Comparison of ENCODE assay signal across 14 cellular contexts in the genomic region with DNA sequence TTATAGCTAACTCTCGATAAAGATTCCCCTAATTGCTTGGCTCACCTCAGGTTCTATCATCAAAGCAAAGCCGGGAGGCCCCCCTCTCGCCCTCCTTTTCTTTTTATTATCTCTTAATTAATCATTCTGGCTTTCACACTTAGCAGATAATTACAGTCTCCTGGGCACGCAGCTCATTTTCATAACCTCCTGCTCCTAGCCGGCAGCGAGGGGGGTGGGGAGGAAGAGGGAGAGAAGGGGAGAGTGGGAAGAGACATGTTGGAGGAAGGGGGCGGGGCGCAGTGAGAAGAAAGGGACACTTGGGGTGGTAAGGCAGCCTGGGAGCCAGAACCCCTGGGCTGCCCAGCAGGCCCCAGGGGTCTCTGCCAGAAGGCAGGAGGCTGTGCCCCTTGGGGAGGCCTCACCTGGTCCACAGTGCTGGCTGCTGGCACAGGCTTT. TPM values are rescaled to one million over a fixed set of nuclear protein-coding genes. Genes with fewer than 3 reads are reported as not detected.
DNase-seq lines count a peak whose midpoint lies in the region; ATAC-seq and TF ChIP-seq lines count a peak whose summit lies in the region.
"Had no signal": no experiment of that assay in that cellular context is flagged by ENCODE, and none has a peak within 500 bp of the region (broad histone marks: within the 10 kb centered on the region; RNA-seq: fewer than 3 reads in every experiment).

No MANE protein-coding gene starts in this region.

- H3K36me3 ChIP-seq in H7 (replicated peaks; ENCODE audit: control insufficient read depth, insufficient read depth, low read length): no peaks in the 10 kb centered on the region
- H3K36me3 ChIP-seq in ascending aorta: no peaks in the 10 kb centered on the region
- no peaks in the 10 kb centered on the region for H3K36me3 ChIP-seq in smooth muscle cell (ENCODE audit: low read depth)

- H3K9ac ChIP-seq in smooth muscle cell (ENCODE audit: low read depth): no peak overlapping the region

- H3F3A ChIP-seq in smooth muscle cell (ENCODE audit: low read depth): peaks cover 30% of the 10 kb centered on the region

- H3K4me3 ChIP-seq in H7 (ENCODE audit: insufficient read depth, low read depth, low read length) (no peak overlapping the region), ascending aorta (peak overlapping the region in 1 of 2 donors; percentile 34), smooth muscle cell (no peak overlapping the region)
- H3K4me3 ChIP-seq: MG63 had no signal

- no peak overlapping the region for H2AFZ ChIP-seq in smooth muscle cell (ENCODE audit: low read depth)

- peaks cover 67 to 91% of the 10 kb centered on the region in 2 donors for H3K4me1 ChIP-seq in ascending aorta
- H3K4me1 ChIP-seq in smooth muscle cell (ENCODE audit: low read depth): peaks cover 82% of the 10 kb centered on the region

- peaks cover 69% of the 10 kb centered on the region for H3K79me2 ChIP-seq in smooth muscle cell (ENCODE audit: low read depth)

- H3K27ac Mint-ChIP-seq in activated CD4-positive, alpha-beta T cell treated with anti-CD3 and anti-CD28 coated beads, Interleukin-2, amount 10 ng/mL, durations not matched to agents 7 days and 5 days: no peak overlapping the region
- H3K27ac Mint-ChIP-seq: CD4-positive, alpha-beta T cell had no signal

- no peak for ATAC-seq in HG03039 (IDR thresholded peaks at IDR 0.05; ENCODE audit: unreplicated experiment)
- ATAC-seq: left colon had no signal

- no peaks in the 10 kb centered on the region for H3K27me3 Mint-ChIP-seq in activated CD4-positive, alpha-beta T cell treated with anti-CD3 and anti-CD28 coated beads, Interleukin-2, amount 10 ng/mL, durations not matched to agents 7 days and 5 days

- H3K36me3 Mint-ChIP-seq in activated CD4-positive, alpha-beta T cell treated with anti-CD3 and anti-CD28 coated beads, Interleukin-2, amount 10 ng/mL, durations not matched to agents 7 days and 5 days (ENCODE audit: low read depth): no peaks in the 10 kb centered on the region

- H3K4me3 Mint-ChIP-seq in activated CD4-positive, alpha-beta T cell treated with anti-CD3 and anti-CD28 coated beads, Interleukin-2, amount 10 ng/mL, durations not matched to agents 7 days and 5 days: no peak overlapping the region
- H3K4me3 Mint-ChIP-seq: CD4-positive, alpha-beta T cell had no signal

- H4K20me1 ChIP-seq in smooth muscle cell (ENCODE audit: low read depth): peaks cover 27% of the 10 kb centered on the region

- CTCF ChIA-PET in activated CD4-positive, alpha-beta T cell treated with anti-CD3 and anti-CD28 coated beads, Interleukin-2, amount 10 ng/mL, durations not matched to agents 7 days and 5 days (lab: Charles Lee): no interaction called here

- WGBS in smooth muscle cell (ENCODE audit: low lambda C conversion rate): 25% methylated on average over 8 of the region's 8 CpGs

- peak; percentile 46 for DNase-seq in H7
- DNase-seq in ascending aorta (ENCODE audit: low spot score in 2 of 2): no peak
- peak; percentile 81 for DNase-seq in left kidney (ENCODE audit: low read depth, low spot score)
- DNase-seq in smooth muscle cell (lab: John Stamatoyannopoulos, UW; ENCODE audit: unreplicated experiment): no peak
- no peak for DNase-seq in putamen (ENCODE audit: low spot score)
- no peak for DNase-seq in activated CD4-positive, alpha-beta T cell treated with anti-CD3 and anti-CD28 coated beads, Interleukin-2, amount 10 ng/mL, durations not matched to agents 7 days and 5 days
- DNase-seq in central memory CD4-positive, alpha-beta T cell: no peak
- DNase-seq: anterior cingulate cortex; CD4-positive, alpha-beta T cell; left colon; NCI-H510A treated with DMSO at 0.1 percent for 48 hours had no signal

- TF ChIP-seq CTCF in ascending aorta (IDR thresholded peaks at IDR 0.05) (no peak), smooth muscle cell (IDR thresholded peaks at IDR 0.05; ENCODE audit: borderline replicate concordance, insufficient read depth, poor library complexity, severe bottlenecking) (no peak)

- POLR2A ChIA-PET in activated CD4-positive, alpha-beta T cell treated with anti-CD3 and anti-CD28 coated beads, Interleukin-2, amount 10 ng/mL, durations not matched to agents 7 days and 5 days (lab: Charles Lee): no interaction called here

- H3K4me2 ChIP-seq in smooth muscle cell: peak overlapping the region; percentile 82

- H3K4me1 Mint-ChIP-seq in activated CD4-positive, alpha-beta T cell treated with anti-CD3 and anti-CD28 coated beads, Interleukin-2, amount 10 ng/mL, durations not matched to agents 7 days and 5 days: no peaks in the 10 kb centered on the region

- no peaks in the 10 kb centered on the region for H3K9me3 ChIP-seq in ascending aorta
- H3K9me3 ChIP-seq in smooth muscle cell (replicated peaks; ENCODE audit: low read depth): no peaks in the 10 kb centered on the region
- H3K9me3 ChIP-seq: MG63 had no signal

- H3K27me3 ChIP-seq in H7 (ENCODE audit: control insufficient read depth, insufficient read depth, low read length) (no peaks in the 10 kb centered on the region), ascending aorta (no peaks in the 10 kb centered on the region), smooth muscle cell (ENCODE audit: low read depth) (no peaks in the 10 kb centered on the region)
- H3K27me3 ChIP-seq: MG63 had no signal

- H3K27ac ChIP-seq in ascending aorta: peak overlapping the region; percentile 92 to 99
- H3K27ac ChIP-seq in smooth muscle cell (ENCODE audit: low read depth): peak overlapping the region; percentile 99

- H3K9me3 Mint-ChIP-seq in activated CD4-positive, alpha-beta T cell treated with anti-CD3 and anti-CD28 coated beads, Interleukin-2, amount 10 ng/mL, durations not matched to agents 7 days and 5 days: no peaks in the 10 kb centered on the region
- H3K9me3 Mint-ChIP-seq: CD4-positive, alpha-beta T cell had no signal

- intact Hi-C loops in ascending aorta (cut with DNase I): loop anchor here (2.0 kb wide), 1 partner anchor 15 kb away; no protein-coding TSS in a partner anchor

RNA-seq across cellular contexts. Expression of a gene that starts 14.5 kb away (rescaled TPM):
- 48.2 and 56.5 TPM in 2 replicates for total RNA-seq in H7 (2014; rRNA removed; shearing (Covaris generic))
- total RNA-seq in ascending aorta (114 TPM), smooth muscle cell (58.4 and 66.6 TPM in 2 replicates)
- 40.9 and 41.2 TPM in 2 replicates for polyA plus RNA-seq in smooth muscle cell
- total RNA-seq in activated CD4-positive, alpha-beta T cell treated with anti-CD3 and anti-CD28 coated beads, Interleukin-2, amount 10 ng/mL, durations not matched to agents 7 days and 5 days: not detected
- total RNA-seq: CD4-positive, alpha-beta T cell; T-helper 1 cell treated with Interleukin-12 subunit alpha and Interleukin-12 subunit beta and Interleukin-4 antibody, amounts not matched to agents 30 ng/mL and 1 ng/mL, for 36 hours had no signal

Comparison
In these comparisons a context has a peak if more than half of its experiments do, and no peak if none do; other contexts are left out.
1. DNase-seq: peak in H7 (single experiment) and left kidney (single experiment); none in ascending aorta (0 of 2), smooth muscle cell (single experiment), putamen (single experiment), activated CD4-positive, alpha-beta T cell treated with anti-CD3 and anti-CD28 coated beads, Interleukin-2, amount 10 ng/mL, durations not matched to agents 7 days and 5 days (single experiment) and central memory CD4-positive, alpha-beta T cell (single experiment).
2. RNA of a gene that starts 14.5 kb away (total RNA-seq): 114 TPM in ascending aorta (single experiment), 58.4 to 66.6 TPM in smooth muscle cell and 48.2 to 56.5 TPM in H7; not detected in activated CD4-positive, alpha-beta T cell treated with anti-CD3 and anti-CD28 coated beads, Interleukin-2, amount 10 ng/mL, durations not matched to agents 7 days and 5 days; every median in the first group is over 10 times any median in the second.